Comparison of ENCODE assay signal across 17 cellular contexts in genomic region chr6:168530653-168531071, GRCh38.
"Had no signal": no experiment of that assay in that cellular context is flagged by ENCODE, and none has a peak within 500 bp of the region (broad histone marks: within the 10 kb centered on the region; RNA-seq: fewer than 3 reads in every experiment).

No MANE protein-coding gene starts in this region.

- H3K79me2 ChIP-seq: hepatocyte had no signal

- H3K4me1 Mint-ChIP-seq: central memory CD8-positive, alpha-beta T cell had no signal

- H3K4me2 ChIP-seq: hepatocyte had no signal

- ATAC-seq: activated naive CD4-positive, alpha-beta T cell treated with anti-CD3 and anti-CD28 coated beads, Interleukin-2, amount 50 U/mL, for 72 hours; body of pancreas; left lobe of liver had no signal

- H3K27me3 Mint-ChIP-seq: stimulated activated naive CD8-positive, alpha-beta T cell treated with anti-CD3 and anti-CD28 coated beads, Interleukin-15, Interleukin-2, amounts not matched to agents 100 ng/mL and 50 ng/mL, for 24 hours had no signal

- DNase-seq: activated CD4-positive, alpha-beta T cell treated with anti-CD3 and anti-CD28 coated beads, Interleukin-2, amount 50 U/mL, for 4 hours; activated CD4-positive, CD25-positive, alpha-beta regulatory T cell treated with anti-CD3 and anti-CD28 coated beads, Interleukin-2, amount 50 U/mL, for 72 hours; activated T-cell treated with anti-CD3 and anti-CD28 coated beads, Interleukin-2, amount 50 U/mL, for 1 hour; amniotic stem cell; body of pancreas; cortex of kidney; effector memory CD4-positive, alpha-beta T cell; erythroblast; nephron progenitor cell; stimulated activated CD4-positive, alpha-beta T cell treated with anti-CD3 and anti-CD28 coated beads, Interleukin-4, amount 100 ng/mL, for 1 hour; stimulated activated CD8-positive, alpha-beta memory T cell treated with anti-CD3 and anti-CD28 coated beads, Interleukin-4, amount 100 ng/mL, for 48 hours; testis had no signal

- H3K4me3 ChIP-seq: body of pancreas, hepatocyte, testis had no signal

- H3K9me3 Mint-ChIP-seq: activated naive CD4-positive, alpha-beta T cell treated with anti-CD3 and anti-CD28 coated beads, Interleukin-2, amount 50 U/mL, for 72 hours; central memory CD8-positive, alpha-beta T cell; nephron progenitor cell; stimulated activated naive CD8-positive, alpha-beta T cell treated with anti-CD3 and anti-CD28 coated beads, Interleukin-15, Interleukin-2, amounts not matched to agents 100 ng/mL and 50 ng/mL, for 24 hours had no signal

- H3K36me3 Mint-ChIP-seq: activated naive CD4-positive, alpha-beta T cell treated with anti-CD3 and anti-CD28 coated beads, Interleukin-2, amount 50 U/mL, for 72 hours had no signal

- H3K4me3 Mint-ChIP-seq: central memory CD8-positive, alpha-beta T cell; nephron progenitor cell; stimulated activated naive CD8-positive, alpha-beta T cell treated with anti-CD3 and anti-CD28 coated beads, Interleukin-15, Interleukin-2, amounts not matched to agents 100 ng/mL and 50 ng/mL, for 24 hours had no signal

- H3K27ac ChIP-seq: body of pancreas, hepatocyte, testis had no signal

- H3K9me3 ChIP-seq: body of pancreas, testis had no signal

- H3K27me3 ChIP-seq: body of pancreas, hepatocyte, testis had no signal

- H2AFZ ChIP-seq: hepatocyte had no signal

- H3K27ac Mint-ChIP-seq: activated naive CD4-positive, alpha-beta T cell treated with anti-CD3 and anti-CD28 coated beads, Interleukin-2, amount 50 U/mL, for 72 hours; stimulated activated naive CD8-positive, alpha-beta T cell treated with anti-CD3 and anti-CD28 coated beads, Interleukin-15, Interleukin-2, amounts not matched to agents 100 ng/mL and 50 ng/mL, for 24 hours had no signal
